Comparison of ENCODE assay signal across 8 cellular contexts in the genomic region with DNA sequence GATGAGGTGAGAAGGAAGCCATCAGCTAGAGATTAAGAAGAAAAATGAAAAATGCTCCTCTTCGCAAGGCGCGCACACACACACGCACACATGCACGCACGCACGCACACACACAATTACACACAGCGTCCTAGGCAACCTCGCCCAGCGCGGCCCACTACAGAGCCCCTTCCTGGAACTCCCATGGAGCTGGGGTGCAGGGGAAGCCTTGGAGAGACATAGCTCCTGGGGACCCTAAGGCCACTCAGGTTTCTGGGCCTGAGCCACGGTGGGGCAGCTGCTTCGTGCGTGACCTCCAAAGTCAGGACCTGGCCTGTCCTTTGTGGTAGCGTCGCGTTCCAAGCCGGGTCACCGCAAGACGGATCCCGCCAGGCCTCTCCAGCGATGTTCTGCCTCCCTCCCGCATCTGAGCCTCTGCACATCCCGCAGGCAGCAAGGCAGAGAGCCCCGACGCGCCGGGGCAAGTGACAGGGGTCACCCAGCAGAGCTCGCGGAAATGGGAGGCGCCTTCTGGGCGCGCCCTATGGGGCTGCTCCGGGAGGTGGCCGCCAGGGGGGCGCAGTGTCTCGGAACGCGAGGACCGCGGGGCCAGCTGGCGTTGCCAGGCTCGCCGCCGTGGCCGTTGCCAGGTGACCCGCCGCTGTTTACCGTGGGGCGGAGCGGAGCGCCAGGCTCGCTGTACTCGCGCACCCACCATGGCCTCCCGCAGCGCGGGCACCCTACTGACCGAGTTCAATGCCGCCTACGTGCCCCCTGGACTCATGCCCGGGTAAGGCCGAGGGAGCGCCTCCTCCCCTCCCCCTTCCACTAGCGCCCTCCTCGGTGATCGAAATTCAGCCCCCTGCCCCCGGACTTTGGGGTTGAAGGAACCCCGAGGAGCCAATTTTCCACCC.
DNase-seq lines count a peak whose midpoint lies in the region; ATAC-seq, FAIRE-seq and TF ChIP-seq lines count a peak whose summit lies in the region.

No MANE protein-coding gene starts in this region.

- FAIRE-seq in small intestine (lab: Jason Lieb, UNC) = no peak

- H3K27ac ChIP-seq in right cardiac atrium (ENCODE audit: low read length) (no peak overlapping the region), small intestine (ENCODE audit: low read depth in 1 of 2, low read length in 1 of 2) (no peak overlapping the region)

- ATAC-seq in right cardiac atrium = peak; percentile 84 to 88
- ATAC-seq in GM21423 (IDR thresholded peaks at IDR 0.05; ENCODE audit: unreplicated experiment) = no peak
- no peak for ATAC-seq in HG02970 (IDR thresholded peaks at IDR 0.05; ENCODE audit: low FRiP score, unreplicated experiment)

- 0 out of 2 replicates have a peak, but pooled peaks have one; percentile 14 for TF ChIP-seq CTCF in GM12874 (IDR thresholded peaks at IDR 0.05; ENCODE audit: insufficient read depth, low read depth, low read length)

- no peaks in the 10 kb centered on the region for H3K4me1 ChIP-seq in right cardiac atrium (ENCODE audit: control insufficient read depth, insufficient read depth, low read length)
- no peaks in the 10 kb centered on the region for H3K4me1 ChIP-seq in small intestine (ENCODE audit: control insufficient read depth in 2 of 2, insufficient read depth in 1 of 2, low read depth in 1 of 2, low read length in 1 of 2)

- WGBS in right cardiac atrium = 20% methylated on average over 69 of the region's 69 CpGs
- 17 to 20% (median 17%) methylated on average over 45 to 69 of the region's 69 CpGs for WGBS in small intestine, 3 donors

- H3K36me3 ChIP-seq in small intestine (ENCODE audit: control insufficient read depth in 2 of 2, insufficient read depth in 2 of 2, low read length in 2 of 2) = no peaks in the 10 kb centered on the region

- intact Hi-C loops in right cardiac atrium (cut with DNase I) = no loop called here

- in situ Hi-C loops in G401 (cut with HindIII; ENCODE audit: low sequenced_read_pairs) = no loop called here

- H3K9me3 ChIP-seq in right cardiac atrium (ENCODE audit: control insufficient read depth, low read length) (no peaks in the 10 kb centered on the region), small intestine (ENCODE audit: control insufficient read depth, low read depth) (no peaks in the 10 kb centered on the region)

- H3K27me3 ChIP-seq in right cardiac atrium (ENCODE audit: control insufficient read depth, insufficient read depth) (no peaks in the 10 kb centered on the region), small intestine (ENCODE audit: control insufficient read depth in 2 of 2, insufficient read depth in 2 of 2, low read length in 2 of 2) (peaks cover 18 to 32% of the 10 kb centered on the region in 2 donors)

- DNase-seq in NCI-H2171 treated with DMSO at 0.1 percent for 48 hours (lab: John Stamatoyannopoulos, UW) = peak; percentile 70
- DNase-seq in activated naive CD4-positive, alpha-beta T cell treated with anti-CD3 and anti-CD28 coated beads, Interleukin-2, amount 50 U/mL, for 16 hours = peak; percentile 37
- peak; percentile 66 to 85 (median 82) for DNase-seq in right cardiac atrium
- peak; percentile 25 for DNase-seq in small intestine
- DNase-seq in G401 (ENCODE audit: low spot score) = no peak

- H3K4me3 ChIP-seq in right cardiac atrium (ENCODE audit: low read length) (peak overlapping the region; percentile 6), small intestine (ENCODE audit: low read depth in 1 of 2, low read length in 2 of 2) (peak overlapping the region in 1 of 2 donors; percentile 33)

Comparison
In these comparisons a context has a peak if more than half of its experiments do, and no peak if none do; other contexts are left out.
1. ATAC-seq: peak in right cardiac atrium (2 of 2); none in GM21423 (single experiment) and HG02970 (single experiment).